24 cellular contexts compared by ENCODE assay signal in the genomic region with DNA sequence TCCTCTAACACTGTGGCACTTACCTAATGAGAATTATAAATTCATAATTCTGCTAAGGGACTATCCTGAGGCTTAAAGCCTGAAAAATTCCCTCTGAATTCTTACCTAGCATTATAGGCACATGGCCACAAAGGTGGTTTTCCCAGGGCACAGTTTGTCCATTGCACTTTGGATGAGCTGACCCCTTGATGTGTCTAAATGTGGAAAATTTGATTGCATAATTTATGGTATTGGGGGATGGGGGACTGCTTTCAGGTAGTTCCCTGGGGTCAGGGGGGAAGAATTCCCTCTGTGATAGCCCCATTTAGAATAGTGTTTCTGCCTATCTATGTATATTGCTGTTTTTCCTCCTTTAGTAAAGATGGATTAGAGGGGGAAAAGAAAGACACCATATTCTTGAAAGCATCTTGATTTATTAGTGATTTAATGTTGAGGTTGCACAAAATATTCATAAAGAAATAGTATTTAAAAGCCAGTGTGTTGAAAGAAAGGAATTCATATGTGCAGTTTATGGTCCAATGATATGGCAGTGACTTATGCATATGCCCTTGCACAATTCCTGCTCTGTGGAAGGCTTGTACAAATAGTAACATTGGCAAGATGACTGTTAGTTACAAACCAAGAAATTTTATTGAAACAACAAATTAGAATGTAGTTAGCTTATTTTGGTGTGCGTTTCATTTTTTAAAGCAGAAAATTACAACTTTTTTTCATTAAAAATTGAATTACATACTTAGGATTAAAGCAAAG. TPM values are rescaled to one million over a fixed set of nuclear protein-coding genes. Genes with fewer than 3 reads are reported as not detected.
DNase-seq lines count a peak whose midpoint lies in the region; ATAC-seq, FAIRE-seq and TF ChIP-seq lines count a peak whose summit lies in the region.
"Had no signal": no experiment of that assay in that cellular context is flagged by ENCODE, and none has a peak within 500 bp of the region (broad histone marks: within the 10 kb centered on the region; RNA-seq: fewer than 3 reads in every experiment).

No MANE protein-coding gene starts in this region.

- ATAC-seq in stimulated activated memory B cell treated with anti-CD40 and anti-IgM and Interleukin-4, amounts not matched to agents 10 μg/mL and 1 μg/mL and 100 μg/mL, for 72 hours = no peak
- ATAC-seq in HG03175 (IDR thresholded peaks at IDR 0.05; ENCODE audit: unreplicated experiment) = no peak
- ATAC-seq: activated T-cell treated with anti-CD3 and anti-CD28 coated beads, Interleukin-2, amount 50 U/mL, for 4 hours had no signal

- FAIRE-seq in H54 (lab: Jason Lieb, UNC) = peak; percentile 30

- H3K4me2 ChIP-seq in hepatocyte = no peak overlapping the region

- H3K9ac ChIP-seq in adipocyte (ENCODE audit: low read length) = peak overlapping the region; percentile 49

- H4K20me1 ChIP-seq in hepatocyte (ENCODE audit: insufficient read depth, poor library complexity, severe bottlenecking) = no peaks in the 10 kb centered on the region

- H3K4me3 ChIP-seq in adipocyte (ENCODE audit: low read length) = no peak overlapping the region
- no peak overlapping the region for H3K4me3 ChIP-seq in hepatocyte
- H3K4me3 ChIP-seq: stomach had no signal

- H3K4me1 ChIP-seq in adipocyte (ENCODE audit: control insufficient read depth, insufficient read depth, low read length) (peaks cover 57% of the 10 kb centered on the region), hepatocyte (ENCODE audit: insufficient read depth) (peaks cover 29% of the 10 kb centered on the region)

- no peak for TF ChIP-seq POLR2A in H54 (IDR thresholded peaks at IDR 0.05; ENCODE audit: low read depth, low read length)

- no peaks in the 10 kb centered on the region for H3K9me2 ChIP-seq in hepatocyte (replicated peaks; ENCODE audit: insufficient read depth)

- H3K27me3 ChIP-seq in adipocyte (replicated peaks; ENCODE audit: control insufficient read depth, insufficient read depth, low read length) (no peaks in the 10 kb centered on the region), hepatocyte (no peaks in the 10 kb centered on the region)
- H3K27me3 ChIP-seq: stomach had no signal

- H3K4me3 Mint-ChIP-seq in stimulated activated memory B cell treated with anti-CD40 and anti-IgM and Interleukin-4, amounts not matched to agents 10 μg/mL and 1 μg/mL and 100 μg/mL, for 72 hours = no peak overlapping the region
- H3K4me3 Mint-ChIP-seq: activated B cell treated with CpG ODN at 0.5 μM for 24 hours; activated T-cell treated with anti-CD3 and anti-CD28 coated beads, Interleukin-2, amount 50 U/mL, for 4 hours; IgD-negative memory B cell; nephron progenitor cell had no signal

- peaks cover 12% of the 10 kb centered on the region for H3K36me3 Mint-ChIP-seq in stimulated activated memory B cell treated with anti-CD40 and anti-IgM and Interleukin-4, amounts not matched to agents 10 μg/mL and 1 μg/mL and 100 μg/mL, for 72 hours
- H3K36me3 Mint-ChIP-seq: IgD-negative memory B cell had no signal

- H3K9me3 Mint-ChIP-seq in stimulated activated memory B cell treated with anti-CD40 and anti-IgM and Interleukin-4, amounts not matched to agents 10 μg/mL and 1 μg/mL and 100 μg/mL, for 72 hours = no peaks in the 10 kb centered on the region
- H3K9me3 Mint-ChIP-seq: activated B cell treated with CpG ODN at 0.5 μM for 24 hours; activated T-cell treated with anti-CD3 and anti-CD28 coated beads, Interleukin-2, amount 50 U/mL, for 4 hours; IgD-negative memory B cell; nephron progenitor cell had no signal

- no peak overlapping the region for H2AFZ ChIP-seq in hepatocyte

- no peak for TF ChIP-seq CTCF in hepatocyte (IDR thresholded peaks at IDR 0.05; ENCODE audit: poor library complexity)

- peaks cover 13% of the 10 kb centered on the region for H3K79me2 ChIP-seq in hepatocyte

- WGBS in hepatocyte (ENCODE audit: low lambda C conversion rate, missing lambda C conversion rate) = 47% methylated on average over 1 of the region's 1 CpG

- peaks cover 17% of the 10 kb centered on the region for H3K4me1 Mint-ChIP-seq in stimulated activated memory B cell treated with anti-CD40 and anti-IgM and Interleukin-4, amounts not matched to agents 10 μg/mL and 1 μg/mL and 100 μg/mL, for 72 hours

- H3K9me3 ChIP-seq in adipocyte (ENCODE audit: control insufficient read depth, low read length) (no peaks in the 10 kb centered on the region), hepatocyte (ENCODE audit: low read depth) (no peaks in the 10 kb centered on the region)
- H3K9me3 ChIP-seq: stomach had no signal

- DNase-seq in H54 (ENCODE audit: insufficient read length, low spot score) (no peak), adipocyte (ENCODE audit: low read depth) (peak; percentile 60), hepatocyte (ENCODE audit: low spot score) (no peak), SK-N-DZ (ENCODE audit: low spot score) (no peak)
- DNase-seq in activated CD4-positive, alpha-beta T cell treated with anti-CD3 and anti-CD28 coated beads for 4 hours = no peak
- DNase-seq: activated B cell treated with CpG ODN at 0.5 μM for 24 hours; activated naive CD4-positive, alpha-beta T cell treated with Interleukin-2 at 50 U/mL for 16 hours; activated T-cell treated with anti-CD3 and anti-CD28 coated beads, Interleukin-2, amount 50 U/mL, for 4 hours; anterior cingulate cortex; DMS79 treated with DMSO at 0.1 percent for 48 hours; MV-4-11; NCI-H187; NCI-H82; nephron progenitor cell; stimulated activated CD4-positive, alpha-beta T cell treated with anti-CD3 and anti-CD28 coated beads, Interleukin-4, amount 100 ng/mL, for 4 hours; stomach; T-helper 2 cell; trophoblast cell had no signal

- H3K36me3 ChIP-seq in adipocyte (ENCODE audit: control insufficient read depth, insufficient read depth, low read length, severe bottlenecking) (peaks cover 6% of the 10 kb centered on the region), hepatocyte (replicated peaks; ENCODE audit: insufficient read depth, low read depth) (no peaks in the 10 kb centered on the region)

- H3K27me3 Mint-ChIP-seq in stimulated activated memory B cell treated with anti-CD40 and anti-IgM and Interleukin-4, amounts not matched to agents 10 μg/mL and 1 μg/mL and 100 μg/mL, for 72 hours = no peaks in the 10 kb centered on the region
- H3K27me3 Mint-ChIP-seq: activated B cell treated with CpG ODN at 0.5 μM for 24 hours, IgD-negative memory B cell, progenitor cell of endocrine pancreas had no signal

- peak overlapping the region; percentile 10 for H3K27ac ChIP-seq in hepatocyte
- H3K27ac ChIP-seq: stomach had no signal

- peak overlapping the region; percentile 2 for H3K27ac Mint-ChIP-seq in stimulated activated memory B cell treated with anti-CD40 and anti-IgM and Interleukin-4, amounts not matched to agents 10 μg/mL and 1 μg/mL and 100 μg/mL, for 72 hours
- H3K27ac Mint-ChIP-seq: IgD-negative memory B cell, progenitor cell of endocrine pancreas had no signal

RNA-seq across cellular contexts. Expression of a gene that starts 8.7 kb away (rescaled TPM):
- total RNA-seq in hepatocyte = 0.73 and 0.80 TPM in 2 replicates
- 1.1 and 1.6 TPM in 2 replicates for polyA plus RNA-seq in hepatocyte
- polyA plus RNA-seq in SK-N-DZ (2014; cell fraction: cytosol; rRNA removed) = not detected in 2 replicates
- polyA plus RNA-seq in SK-N-DZ (2014; cell fraction: nucleus; rRNA removed) = not detected in 2 replicates
- total RNA-seq: activated B cell treated with CpG ODN at 0.5 μM for 24 hours, epithelial cell of proximal tubule, OCI-LY7, progenitor cell of endocrine pancreas had no signal
- polyA plus RNA-seq: IgD-negative memory B cell had no signal
